8 cellular contexts compared by ENCODE assay signal in the genomic region with DNA sequence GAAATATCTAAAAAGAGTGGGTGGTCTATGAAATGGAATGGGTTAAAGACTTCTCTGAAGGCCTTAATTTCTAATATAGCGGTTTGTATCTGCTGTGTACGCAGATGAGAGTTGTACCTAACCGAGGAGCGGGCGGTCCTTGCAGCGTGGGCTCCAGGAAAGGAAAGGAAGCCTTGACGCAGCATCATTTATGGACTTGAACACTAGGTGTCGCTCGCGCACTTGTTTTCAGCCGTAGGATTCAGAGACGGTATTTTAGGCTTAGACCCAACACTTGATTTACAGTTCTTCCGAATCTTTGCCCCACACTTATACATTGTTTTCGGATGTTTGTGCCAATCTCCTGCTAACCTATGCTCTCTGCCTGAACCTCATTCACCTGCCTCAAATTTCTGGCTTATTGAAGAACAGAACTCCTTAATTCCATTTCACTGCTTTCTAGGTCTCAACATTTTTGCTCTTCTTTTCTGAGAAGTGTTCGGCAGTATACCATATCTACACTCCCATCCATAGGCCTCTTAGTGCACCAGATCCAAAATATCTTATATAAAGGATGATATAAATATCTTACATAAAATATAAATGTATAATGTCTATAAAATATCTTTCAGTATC. TPM values are rescaled to one million over a fixed set of nuclear protein-coding genes. Genes with fewer than 3 reads are reported as not detected.
A peak's percentile ranks its signal among the peaks of the same experiment; 100 is the strongest.
DNase-seq lines count a peak whose midpoint lies in the region; ATAC-seq and TF ChIP-seq lines count a peak whose summit lies in the region.

No MANE protein-coding gene starts in this region.

- no peaks in the 10 kb centered on the region for H3K79me2 ChIP-seq in DND-41 (ENCODE audit: insufficient read depth, low read length)
- H3K79me2 ChIP-seq in PC-3 (ENCODE audit: low read length), result no peaks in the 10 kb centered on the region
- H3K79me2 ChIP-seq in neural cell (replicated peaks; ENCODE audit: insufficient read depth, low read length), result no peaks in the 10 kb centered on the region

- no peaks in the 10 kb centered on the region for H3F3A ChIP-seq in PC-3 (ENCODE audit: low read length, unreplicated experiment)
- no peaks in the 10 kb centered on the region for H3F3A ChIP-seq in neural cell (ENCODE audit: insufficient read depth, low read length, poor library complexity, severe bottlenecking)

- H3K27me3 ChIP-seq in DND-41 (ENCODE audit: insufficient read depth, low read length, poor library complexity) (peaks cover 7% of the 10 kb centered on the region), IMR-90 (ENCODE audit: control insufficient read depth, insufficient read depth, low read length) (no peaks in the 10 kb centered on the region), PC-3 (ENCODE audit: low read length) (no peaks in the 10 kb centered on the region), esophagus squamous epithelium (no peaks in the 10 kb centered on the region), neural cell (ENCODE audit: insufficient read depth, low read depth, low read length) (no peaks in the 10 kb centered on the region)

- H3K4me2 ChIP-seq in DND-41 (ENCODE audit: insufficient read depth, low read length) (no peak overlapping the region), IMR-90 (ENCODE audit: low read depth, low read length) (no peak overlapping the region), PC-3 (ENCODE audit: low read length) (peak overlapping the region; percentile 36; the same call in 1 of the 2 replicates), neural cell (ENCODE audit: low read length) (no peak overlapping the region)

- DNase-seq in DND-41 (peak; percentile 71), IMR-90 (peak; percentile 73), PC-3 (peak; percentile 82), activated T-cell treated with anti-CD3 and anti-CD28 coated beads for 48 hours (ENCODE audit: low read depth) (peak; percentile 61), esophagus squamous epithelium (lab: John Stamatoyannopoulos, UW) (no peak)
- peak; percentile 74 for DNase-seq in stimulated activated naive CD8-positive, alpha-beta T cell treated with anti-CD3 and anti-CD28 coated beads, Interleukin-15, Interleukin-2, amounts not matched to agents 100 U/mL and 50 U/mL, for 24 hours

- no peaks in the 10 kb centered on the region for H3K9me1 ChIP-seq in IMR-90 (ENCODE audit: insufficient read depth, low read length)

- H3K18ac ChIP-seq in IMR-90 (ENCODE audit: low read depth, low read length), result no peak overlapping the region

- no peak overlapping the region for H3K14ac ChIP-seq in IMR-90 (replicated peaks; ENCODE audit: low read depth, low read length)

- no peak overlapping the region for H2BK20ac ChIP-seq in IMR-90 (ENCODE audit: low read depth, low read length)

- dilution Hi-C loops in IMR-90 (cut with HindIII; ENCODE audit: low sequenced_read_pairs, unreplicated experiment), result no loop called here

- 3% methylated on average over 10 of the region's 15 CpGs; no CpG with 5 or more reads in 1 of the 2 experiments for WGBS in IMR-90 (ENCODE audit: extremely low coverage in 2 of 2, insufficient read length in 1 of 2), 2 experiments
- WGBS in esophagus squamous epithelium, 2 donors, result 7 to 9% methylated on average over 15 of the region's 15 CpGs

- peak; percentile 89 for TF ChIP-seq CTCF in DND-41 (IDR thresholded peaks at IDR 0.05; ENCODE audit: borderline replicate concordance, extremely low read depth, low read length, poor library complexity, severe bottlenecking)
- peak; percentile 81 for TF ChIP-seq CTCF in IMR-90 (conservative IDR thresholded peaks at IDR 0.05; ENCODE audit: low read depth, low read length)
- TF ChIP-seq CTCF in PC-3 (conservative IDR thresholded peaks at IDR 0.05; ENCODE audit: low read depth, low read length), result peak; percentile 73
- TF ChIP-seq CTCF in esophagus squamous epithelium (IDR thresholded peaks at IDR 0.05), result peak; percentile 57 to 78 (median 64)
- TF ChIP-seq CTCF in neural cell (IDR thresholded peaks at IDR 0.05; ENCODE audit: poor library complexity, severe bottlenecking), result peak; percentile 89

- no peaks in the 10 kb centered on the region for H3K9me3 ChIP-seq in DND-41 (ENCODE audit: insufficient read depth, low read length, severe bottlenecking)
- H3K9me3 ChIP-seq in IMR-90 (ENCODE audit: control insufficient read depth, insufficient read depth, low read length), result no peaks in the 10 kb centered on the region
- H3K9me3 ChIP-seq in PC-3 (ENCODE audit: low read length), result no peaks in the 10 kb centered on the region
- peaks cover 0 to 1% (median 0%) of the 10 kb centered on the region in 3 donors for H3K9me3 ChIP-seq in esophagus squamous epithelium
- no peaks in the 10 kb centered on the region for H3K9me3 ChIP-seq in neural cell (ENCODE audit: low read length)

- no peak overlapping the region for H4K8ac ChIP-seq in IMR-90 (ENCODE audit: low read depth in 2 of 2, low read length in 2 of 2)

- no peak overlapping the region for H4K91ac ChIP-seq in IMR-90 (ENCODE audit: insufficient read depth, low read depth, low read length)

- peak; percentile 91 for ATAC-seq in DND-41 (ENCODE audit: insufficient read depth, low read depth)
- ATAC-seq in GM21576 (IDR thresholded peaks at IDR 0.05; ENCODE audit: unreplicated experiment), result peak; percentile 95
- peak; percentile 86 for ATAC-seq in IMR-90 (ENCODE audit: low read depth)
- peak; percentile 81 for ATAC-seq in PC-3
- peak; percentile 46 for ATAC-seq in stimulated activated naive CD8-positive, alpha-beta T cell treated with anti-CD3 and anti-CD28 coated beads, Interleukin-15, Interleukin-2, amounts not matched to agents 100 U/mL and 50 U/mL, for 24 hours

- in situ Hi-C loops in IMR-90 (cut with MboI; ENCODE audit: low sequenced_read_pairs), result no loop called here

- no peak overlapping the region for H2BK120ac ChIP-seq in IMR-90 (ENCODE audit: low read depth, low read length)

- H3K4me3 ChIP-seq in DND-41 (ENCODE audit: low read depth in 1 of 2, low read length in 2 of 2) (no peak overlapping the region), IMR-90 (ENCODE audit: insufficient read depth, low read depth, low read length) (no peak overlapping the region), PC-3 (ENCODE audit: low read length) (no peak overlapping the region), esophagus squamous epithelium (no peak overlapping the region), neural cell (ENCODE audit: low read length) (no peak overlapping the region)

- H4K20me1 ChIP-seq in DND-41 (ENCODE audit: insufficient read depth, low read length), result no peaks in the 10 kb centered on the region
- no peaks in the 10 kb centered on the region for H4K20me1 ChIP-seq in IMR-90 (ENCODE audit: insufficient read depth, low read length)
- no peaks in the 10 kb centered on the region for H4K20me1 ChIP-seq in PC-3 (ENCODE audit: low read length)
- H4K20me1 ChIP-seq in neural cell (ENCODE audit: insufficient read depth), result no peaks in the 10 kb centered on the region

- TF ChIP-seq EP300 in neural cell (conservative IDR thresholded peaks at IDR 0.05; ENCODE audit: poor library complexity, severe bottlenecking), result no peak

- no TSS peak for BruUV-seq in IMR-90 (replicated peaks; lab: Mats Ljungman, UMichigan)
- no TSS peak for BruUV-seq in PC-3 (replicated peaks; lab: Mats Ljungman, UMichigan)

- no peak overlapping the region for H3K4ac ChIP-seq in IMR-90 (ENCODE audit: low read depth, low read length)

- H3K27ac ChIP-seq in DND-41 (ENCODE audit: low read length) (no peak overlapping the region), IMR-90 (ENCODE audit: insufficient read depth, low read length) (no peak overlapping the region), PC-3 (ENCODE audit: low read length) (no peak overlapping the region), esophagus squamous epithelium (no peak overlapping the region), neural cell (ENCODE audit: low read length) (no peak overlapping the region)

- no peak for TF ChIP-seq POLR2A in IMR-90 (IDR thresholded peaks at IDR 0.05; ENCODE audit: low read depth, low read length)
- TF ChIP-seq POLR2A in esophagus squamous epithelium (IDR thresholded peaks at IDR 0.05), result no peak

- H2AFZ ChIP-seq in DND-41 (ENCODE audit: low read depth, low read length) (no peak overlapping the region), IMR-90 (replicated peaks; ENCODE audit: low read length, poor library complexity) (no peak overlapping the region), PC-3 (ENCODE audit: low read length) (no peak overlapping the region), neural cell (ENCODE audit: low read depth, low read length) (no peak overlapping the region)

- no peak overlapping the region for H3K23ac ChIP-seq in IMR-90 (ENCODE audit: low read depth, low read length)

- POLR2A ChIA-PET in IMR-90 (lab: Charles Lee; ENCODE audit: unreplicated experiment), result no interaction called here
- POLR2A ChIA-PET in PC-3 (lab: Charles Lee; ENCODE audit: unreplicated experiment), result no interaction called here

- CTCF ChIA-PET in IMR-90 (lab: Yijun Ruan, JAX) (interaction anchor here (0.8 to 1.4 kb wide), 2 partner anchors 8 to 14 kb away, joined by 3 read pairs; no protein-coding TSS in a partner anchor), PC-3 (lab: Charles Lee) (no interaction called here)

- H3K9ac ChIP-seq in DND-41 (ENCODE audit: low read depth, low read length) (no peak overlapping the region), IMR-90 (ENCODE audit: low read depth, low read length) (no peak overlapping the region), PC-3 (ENCODE audit: low read length) (no peak overlapping the region), neural cell (ENCODE audit: low read length) (no peak overlapping the region)

- no peak overlapping the region for H2AK9ac ChIP-seq in IMR-90 (replicated peaks; ENCODE audit: low read depth, low read length, poor library complexity)

- no peaks in the 10 kb centered on the region for H3K36me3 ChIP-seq in DND-41 (ENCODE audit: insufficient read depth, low read length)
- no peaks in the 10 kb centered on the region for H3K36me3 ChIP-seq in IMR-90 (ENCODE audit: control insufficient read depth, insufficient read depth, low read length)
- H3K36me3 ChIP-seq in PC-3 (ENCODE audit: low read depth, low read length), result no peaks in the 10 kb centered on the region
- H3K36me3 ChIP-seq in esophagus squamous epithelium, result no peaks in the 10 kb centered on the region
- H3K36me3 ChIP-seq in neural cell (ENCODE audit: insufficient read depth, low read length), result no peaks in the 10 kb centered on the region

- no peak overlapping the region for H2BK15ac ChIP-seq in IMR-90 (ENCODE audit: low read depth, low read length)

- H3K9me2 ChIP-seq in PC-3 (replicated peaks; ENCODE audit: low read length) (no peaks in the 10 kb centered on the region), neural cell (ENCODE audit: insufficient read depth, low read length) (no peaks in the 10 kb centered on the region)

- no peak overlapping the region for H4K5ac ChIP-seq in IMR-90 (ENCODE audit: low read depth, low read length)

- peak; percentile 77 for TF ChIP-seq RAD21 in IMR-90 (IDR thresholded peaks at IDR 0.05; ENCODE audit: low read length)
- TF ChIP-seq RAD21 in neural cell (conservative IDR thresholded peaks at IDR 0.05), result peak; percentile 88

- no peaks in the 10 kb centered on the region for H3K79me1 ChIP-seq in IMR-90 (ENCODE audit: low read depth in 1 of 2, low read length in 2 of 2)

- intact Hi-C loops in IMR-90 (cut with micrococcal nuclease) (no loop called here), PC-3 (cut with micrococcal nuclease) (loop anchor here (5.0 kb wide), 1 partner anchor 119 kb away; no protein-coding TSS in a partner anchor), esophagus squamous epithelium (cut with DNase I) (loop anchor here (10.0 kb wide), 1 partner anchor 116 kb away; no protein-coding TSS in a partner anchor)

- H2BK5ac ChIP-seq in IMR-90 (ENCODE audit: low read depth, low read length, poor library complexity, severe bottlenecking), result no peak overlapping the region

- no peak overlapping the region for H2AK5ac ChIP-seq in IMR-90 (ENCODE audit: low read depth, low read length)

- H3K4me1 ChIP-seq in DND-41 (ENCODE audit: insufficient read depth, low read length), result no peaks in the 10 kb centered on the region
- H3K4me1 ChIP-seq in IMR-90 (ENCODE audit: control insufficient read depth, insufficient read depth, low read length), result no peaks in the 10 kb centered on the region
- H3K4me1 ChIP-seq in PC-3 (ENCODE audit: insufficient read depth, low read length), result peaks cover 4% of the 10 kb centered on the region; the same call in 1 of the 2 replicates
- H3K4me1 ChIP-seq in esophagus squamous epithelium, result peaks cover 0 to 6% (median 0%) of the 10 kb centered on the region in 3 donors

- H3K56ac ChIP-seq in IMR-90 (ENCODE audit: extremely low read depth, insufficient read depth, low read length), result no peak overlapping the region

RNA-seq across cellular contexts. Expression of a gene that starts 48.9 kb away (rescaled TPM):
- total RNA-seq in IMR-90 (2012; rRNA removed), result 4.7 TPM in 2 replicates
- 6.9 and 7.1 TPM in 2 replicates for polyA plus RNA-seq in IMR-90 (2012; rRNA removed)
- 1.6 and 1.7 TPM in 2 replicates for polyA plus RNA-seq in IMR-90 (2012; cell fraction: cytosol; rRNA removed)
- 3.0 and 22.6 TPM in 2 replicates for polyA plus RNA-seq in IMR-90 (2012; cell fraction: nucleus; rRNA removed; ENCODE audit: low replicate concordance)
- total RNA-seq in PC-3 (2014; rRNA removed), result 2.7 and 4.3 TPM in 2 replicates
- 1 to 10 TPM; 1.1 to 4.4 (median 2.2) TPM for total RNA-seq in esophagus squamous epithelium
- 62.0 and 79.3 TPM in 2 replicates for polyA plus RNA-seq in neural cell
- 49.7 and 54.6 TPM in 2 replicates for polyA minus RNA-seq in neural cell
